ENCODE assay signal across 11 cellular contexts in genomic region chr2:223576873-223577272, GRCh38. TPM values are rescaled to one million over a fixed set of nuclear protein-coding genes. Genes with fewer than 3 reads are reported as not detected.
A peak's percentile ranks its signal among the peaks of the same experiment; 100 is the strongest.
DNase-seq lines count a peak whose midpoint lies in the region; ATAC-seq, FAIRE-seq and TF ChIP-seq lines count a peak whose summit lies in the region.
"Had no signal": no experiment of that assay in that cellular context is flagged by ENCODE, and none has a peak within 500 bp of the region (broad histone marks: within the 10 kb centered on the region; RNA-seq: fewer than 3 reads in every experiment).

No MANE protein-coding gene starts in this region.

- H2AFZ ChIP-seq in HepG2 (ENCODE audit: low read length) = no peak overlapping the region

- H3K4me1 ChIP-seq in HepG2 (ENCODE audit: insufficient read depth, low read length) = no peaks in the 10 kb centered on the region
- no peaks in the 10 kb centered on the region for H3K4me1 ChIP-seq in right lobe of liver
- H3K4me1 ChIP-seq in ascending aorta = no peaks in the 10 kb centered on the region
- H3K4me1 ChIP-seq in aorta (ENCODE audit: control insufficient read depth in 1 of 2, insufficient read depth in 2 of 2, low read length in 2 of 2) = no peaks in the 10 kb centered on the region

- in situ Hi-C loops in HepG2 (cut with HindIII; ENCODE audit: extremely low pct_ligation_motif_present, low pct_unique_long_range_greater_than_20kb) = no loop called here

- H3K4me2 ChIP-seq in HepG2 (ENCODE audit: low read depth, low read length) = no peak overlapping the region

- H3K4me3 ChIP-seq in HepG2 (replicated peaks in 1 of 3; ENCODE audit: insufficient read depth in 1 of 3, low read depth in 2 of 3, low read length in 3 of 3) = no peak overlapping the region
- no peak overlapping the region for H3K4me3 ChIP-seq in right lobe of liver
- H3K4me3 ChIP-seq in ascending aorta = no peak overlapping the region
- H3K4me3 ChIP-seq in aorta (ENCODE audit: low read length in 2 of 2) = no peak overlapping the region

- TF ChIP-seq POLR2A in HepG2 (IDR thresholded peaks at IDR 0.05; ENCODE audit: insufficient read depth in 1 of 2, low read depth in 2 of 2, low read length in 2 of 2) (no peak), right lobe of liver (IDR thresholded peaks at IDR 0.05) (no peak)

- POLR2A ChIA-PET in HepG2 (lab: Yijun Ruan, JAX) = no interaction called here

- no peaks in the 10 kb centered on the region for H3K36me3 ChIP-seq in HepG2 (replicated peaks in 1 of 2; ENCODE audit: control insufficient read depth in 1 of 2, insufficient read depth in 2 of 2, low read length in 2 of 2)
- no peaks in the 10 kb centered on the region for H3K36me3 ChIP-seq in right lobe of liver
- H3K36me3 ChIP-seq in ascending aorta = no peaks in the 10 kb centered on the region
- H3K36me3 ChIP-seq in aorta (ENCODE audit: control insufficient read depth in 1 of 2, insufficient read depth in 2 of 2, low read length in 1 of 2) = no peaks in the 10 kb centered on the region

- TF ChIP-seq CTCF in HepG2 (CRISPR knock-in tag; IDR thresholded peaks at IDR 0.05) (no peak), right lobe of liver (IDR thresholded peaks at IDR 0.05) (no peak), ascending aorta (IDR thresholded peaks at IDR 0.05) (no peak)

- intact Hi-C loops in HepG2 (cut with micrococcal nuclease; ENCODE audit: unreplicated experiment) = no loop called here
- intact Hi-C loops in right lobe of liver (cut with DNase I) = no loop called here
- intact Hi-C loops in ascending aorta (cut with DNase I) = no loop called here
- intact Hi-C loops in left ventricle myocardium superior (cut with micrococcal nuclease) = no loop called here
- intact Hi-C loops in aorta (cut with DNase I) = no loop called here

- BruUV-seq in HepG2 (replicated peaks; lab: Mats Ljungman, UMichigan) = no TSS peak

- TF ChIP-seq EP300 in HepG2 (IDR thresholded peaks at IDR 0.05; ENCODE audit: low read depth in 2 of 2, low read length in 2 of 2) (no peak), HepG2 (CRISPR knock-in tag; IDR thresholded peaks at IDR 0.05; ENCODE audit: borderline replicate concordance) (no peak)

- no peak overlapping the region for H3K27ac ChIP-seq in HepG2 (ENCODE audit: extremely low read length, insufficient read depth, low read length)
- H3K27ac ChIP-seq in right lobe of liver = no peak overlapping the region
- peak overlapping the region; percentile 8 to 41 for H3K27ac ChIP-seq in ascending aorta
- no peak overlapping the region for H3K27ac ChIP-seq in aorta (ENCODE audit: low read depth in 1 of 2, low read length in 2 of 2)

- no peak for FAIRE-seq in HepG2 (lab: Jason Lieb, UNC)

- 29% methylated on average over 5 of the region's 5 CpGs for WGBS in HepG2 (ENCODE audit: low lambda C conversion rate)
- 58% methylated on average over 5 of the region's 5 CpGs for WGBS in right lobe of liver (ENCODE audit: insufficient coverage, low coverage, low lambda C conversion rate, missing lambda C conversion rate)
- 47 to 52% methylated on average over 5 of the region's 5 CpGs for WGBS in aorta, 2 donors

- no peaks in the 10 kb centered on the region for H3K79me2 ChIP-seq in HepG2 (ENCODE audit: insufficient read depth, low read length)

- H3K9me3 ChIP-seq in HepG2 (ENCODE audit: low read length) (no peaks in the 10 kb centered on the region), right lobe of liver (no peaks in the 10 kb centered on the region), ascending aorta (no peaks in the 10 kb centered on the region), aorta (ENCODE audit: control insufficient read depth, low read length) (no peaks in the 10 kb centered on the region)

- H3K9ac ChIP-seq in HepG2 (ENCODE audit: insufficient read depth, low read depth, low read length) = no peak overlapping the region

- DNase-seq in HepG2 (ENCODE audit: low spot score) (no peak), right lobe of liver (no peak), ascending aorta (ENCODE audit: low spot score in 2 of 2) (peak in 1 of 2 donors; percentile 66), left ventricle myocardium superior (no peak), aorta (no peak), NCI-H2171 treated with DMSO at 0.1 percent for 48 hours (lab: John Stamatoyannopoulos, UW) (no peak)
- no peak for DNase-seq in stimulated activated CD4-positive, alpha-beta T cell treated with anti-CD3 and anti-CD28 coated beads, Interleukin-15, amount 100 ng/mL, for 24 hours
- DNase-seq: activated CD4-positive, alpha-beta T cell treated with anti-CD3 and anti-CD28 coated beads, Interleukin-2, amount 50 U/mL, for 1 hour had no signal

- ATAC-seq in HepG2 = no peak; the same call in 2 of the 3 replicates
- no peak for ATAC-seq in right lobe of liver
- peak; percentile 28 for ATAC-seq in left ventricle myocardium superior
- peak; percentile 66 for ATAC-seq in aorta (ENCODE audit: low FRiP score)
- ATAC-seq in HG02642 (IDR thresholded peaks at IDR 0.05; ENCODE audit: poor library complexity, unreplicated experiment) = no peak
- ATAC-seq: activated naive CD4-positive, alpha-beta T cell treated with anti-CD3 and anti-CD28 coated beads, Interleukin-2, amount 50 U/mL, for 72 hours had no signal

- no peaks in the 10 kb centered on the region for H4K20me1 ChIP-seq in HepG2 (ENCODE audit: insufficient read depth, low read length)

- TF ChIP-seq RAD21 in HepG2 (CRISPR knock-in tag; IDR thresholded peaks at IDR 0.05) = no peak

- H3K27me3 ChIP-seq in HepG2 (ENCODE audit: control insufficient read depth in 1 of 2, insufficient read depth in 2 of 2, low read length in 2 of 2) = no peaks in the 10 kb centered on the region
- H3K27me3 ChIP-seq in right lobe of liver = no peaks in the 10 kb centered on the region
- H3K27me3 ChIP-seq in ascending aorta = no peaks in the 10 kb centered on the region
- no peaks in the 10 kb centered on the region for H3K27me3 ChIP-seq in aorta (ENCODE audit: control insufficient read depth in 1 of 2, insufficient read depth in 2 of 2, low read length in 1 of 2)

- CTCF ChIA-PET in HepG2 (lab: Yijun Ruan, JAX; ENCODE audit: low intra/inter-chr PET ratio, low total read pairs) = no interaction called here

TF ChIP-seq in HepG2, 621 proteins besides CTCF, POLR2A, EP300 and RAD21:
- TF ChIP-seq PRMT3 (CRISPR knock-in tag; IDR thresholded peaks at IDR 0.05; ENCODE audit: borderline replicate concordance, low read depth) (no peak), FOSL2 (CRISPR knock-in tag; IDR thresholded peaks at IDR 0.05) (peak; percentile 66), TBP (CRISPR knock-in tag; IDR thresholded peaks at IDR 0.05) (no peak), CREB1 (IDR thresholded peaks at IDR 0.05) (peak; percentile 54; the same call in 1 of the 2 replicates), CREB1 (CRISPR knock-in tag; IDR thresholded peaks at IDR 0.05) (no peak)

RNA-seq across cellular contexts. Expression of gene SCG2, which starts 25.3 kb away (rescaled TPM):
- total RNA-seq in HepG2 (2016; rRNA removed; fragmentation: Illumina TruSeq; extraction: Trizol) (not detected in 2 replicates), right lobe of liver (not detected), ascending aorta (0.32 TPM), left ventricle myocardium superior (not detected), aorta (1 to 10 TPM; 1.7 to 6.0 TPM)
- total RNA-seq in HepG2 (2016; cell fraction: cytosol; rRNA removed; fragmentation: Illumina TruSeq; extraction: Trizol; ENCODE audit: low read depth) = not detected in 2 replicates
- total RNA-seq in HepG2 (2016; cell fraction: insoluble cytoplasmic fraction; rRNA removed; fragmentation: Illumina TruSeq; extraction: Trizol) = not detected in 2 replicates
- not detected in 2 replicates for total RNA-seq in HepG2 (2016; cell fraction: membrane; rRNA removed; fragmentation: Illumina TruSeq; extraction: Trizol)
- not detected in 2 replicates for total RNA-seq in HepG2 (2016; cell fraction: nucleus; rRNA removed; fragmentation: Illumina TruSeq; extraction: Trizol)
- polyA plus RNA-seq in HepG2 (2011; rRNA removed) (not detected in 2 replicates), aorta (1 to 10 TPM; 1.5 to 4.1 TPM)
- polyA plus RNA-seq in HepG2 (2011; cell fraction: cytosol; rRNA removed) = not detected in 2 replicates
- not detected in 2 replicates for polyA plus RNA-seq in HepG2 (2011; cell fraction: nucleus; rRNA removed)
- polyA plus RNA-seq in HepG2 (2012) = not detected in 2 replicates
- not detected in 2 replicates for polyA plus RNA-seq in HepG2 (2016; cell fraction: cytosol; fragmentation: Illumina TruSeq; extraction: Trizol; ENCODE audit: low read depth)
- polyA plus RNA-seq in HepG2 (2016; cell fraction: insoluble cytoplasmic fraction; fragmentation: Illumina TruSeq; extraction: Trizol; ENCODE audit: low read depth) = not detected in 2 replicates
- polyA plus RNA-seq in HepG2 (2016; cell fraction: membrane; fragmentation: Illumina TruSeq; extraction: Trizol; ENCODE audit: low read depth) = not detected in 2 replicates
- polyA plus RNA-seq in HepG2 (2016; cell fraction: nucleus; fragmentation: Illumina TruSeq; extraction: Trizol; ENCODE audit: insufficient read depth, low read depth) = 0.23 TPM in 1 of 2 replicates, not detected in the other
- not detected in 2 replicates for polyA minus RNA-seq in HepG2 (2011; rRNA and poly(A)+ RNA removed; ENCODE audit: low replicate concordance)
- not detected in 2 replicates for polyA minus RNA-seq in HepG2 (2011; cell fraction: cytosol; rRNA and poly(A)+ RNA removed)
- polyA minus RNA-seq in HepG2 (2011; cell fraction: nucleus; rRNA and poly(A)+ RNA removed) = not detected in 2 replicates
- total RNA-seq: activated naive CD4-positive, alpha-beta T cell treated with anti-CD3 and anti-CD28 coated beads, Interleukin-2, amount 50 U/mL, for 72 hours; pulmonary artery endothelial cell had no signal

Comparison
In these comparisons a context has a peak if more than half of its experiments do, and no peak if none do; other contexts are left out.
1. ATAC-seq: peak in left ventricle myocardium superior (single experiment) and aorta (single experiment); none in HepG2 (single experiment), right lobe of liver (0 of 4) and HG02642 (single experiment).
2. H3K27ac ChIP-seq: peak in ascending aorta (2 of 2); none in HepG2 (single experiment), right lobe of liver (0 of 3) and aorta (0 of 2).